Comparison of ENCODE assay signal across 22 cellular contexts in genomic region chr7:105319578-105319977, GRCh38.
A peak's percentile ranks its signal among the peaks of the same experiment; 100 is the strongest.
DNase-seq lines count a peak whose midpoint lies in the region; ATAC-seq and FAIRE-seq lines count a peak whose summit lies in the region.
"Had no signal": no experiment of that assay in that cellular context is flagged by ENCODE, and none has a peak within 500 bp of the region (broad histone marks: within the 10 kb centered on the region; RNA-seq: fewer than 3 reads in every experiment).

No MANE protein-coding gene starts in this region.

- no peak overlapping the region for H3K27ac Mint-ChIP-seq in activated naive CD8-positive, alpha-beta T cell
- H3K27ac Mint-ChIP-seq in activated naive CD8-positive, alpha-beta T cell treated with anti-CD3 and anti-CD28 coated beads, Interleukin-2, amount 50 U/mL, for 24 hours, result no peak overlapping the region
- no peak overlapping the region for H3K27ac Mint-ChIP-seq in activated naive CD8-positive, alpha-beta T cell treated with anti-CD3 and anti-CD28 coated beads for 36 hours
- H3K27ac Mint-ChIP-seq in memory B cell, result no peak overlapping the region

- peaks cover 46% of the 10 kb centered on the region for H3K4me1 Mint-ChIP-seq in activated naive CD8-positive, alpha-beta T cell (ENCODE audit: low read depth)
- peaks cover 25% of the 10 kb centered on the region for H3K4me1 Mint-ChIP-seq in activated naive CD8-positive, alpha-beta T cell treated with anti-CD3 and anti-CD28 coated beads, Interleukin-2, amount 50 U/mL, for 24 hours
- peaks cover 45% of the 10 kb centered on the region for H3K4me1 Mint-ChIP-seq in activated naive CD8-positive, alpha-beta T cell treated with anti-CD3 and anti-CD28 coated beads for 36 hours
- peaks cover 34% of the 10 kb centered on the region for H3K4me1 Mint-ChIP-seq in memory B cell

- FAIRE-seq in urothelium cell line (lab: Jason Lieb, UNC), result no peak
- FAIRE-seq: endometrium had no signal

- H3K9me3 Mint-ChIP-seq in activated naive CD8-positive, alpha-beta T cell (ENCODE audit: low read depth), result no peaks in the 10 kb centered on the region
- H3K9me3 Mint-ChIP-seq in activated naive CD8-positive, alpha-beta T cell treated with anti-CD3 and anti-CD28 coated beads, Interleukin-2, amount 50 U/mL, for 24 hours, result peaks cover 7% of the 10 kb centered on the region
- peaks cover 3% of the 10 kb centered on the region for H3K9me3 Mint-ChIP-seq in activated naive CD8-positive, alpha-beta T cell treated with anti-CD3 and anti-CD28 coated beads for 36 hours
- no peaks in the 10 kb centered on the region for H3K9me3 Mint-ChIP-seq in memory B cell

- no peak for ATAC-seq in activated naive CD8-positive, alpha-beta T cell treated with anti-CD3 and anti-CD28 coated beads, Interleukin-2, amount 50 U/mL, for 24 hours
- no peak for ATAC-seq in memory B cell (ENCODE audit: low read depth)

- peaks cover 12% of the 10 kb centered on the region for H3K36me3 Mint-ChIP-seq in activated naive CD8-positive, alpha-beta T cell
- peaks cover 10% of the 10 kb centered on the region for H3K36me3 Mint-ChIP-seq in activated naive CD8-positive, alpha-beta T cell treated with anti-CD3 and anti-CD28 coated beads, Interleukin-2, amount 50 U/mL, for 24 hours (ENCODE audit: low read depth)
- peaks cover 17% of the 10 kb centered on the region for H3K36me3 Mint-ChIP-seq in activated naive CD8-positive, alpha-beta T cell treated with anti-CD3 and anti-CD28 coated beads for 36 hours
- H3K36me3 Mint-ChIP-seq in memory B cell, result peaks cover 10% of the 10 kb centered on the region

- peak overlapping the region; percentile 30 for H3K4me3 Mint-ChIP-seq in activated naive CD8-positive, alpha-beta T cell
- no peak overlapping the region for H3K4me3 Mint-ChIP-seq in activated naive CD8-positive, alpha-beta T cell treated with anti-CD3 and anti-CD28 coated beads, Interleukin-2, amount 50 U/mL, for 24 hours
- peak overlapping the region; percentile 62 for H3K4me3 Mint-ChIP-seq in activated naive CD8-positive, alpha-beta T cell treated with anti-CD3 and anti-CD28 coated beads for 36 hours
- H3K4me3 Mint-ChIP-seq in memory B cell, result peak overlapping the region; percentile 42

- no peaks in the 10 kb centered on the region for H3K27me3 Mint-ChIP-seq in activated naive CD8-positive, alpha-beta T cell
- no peaks in the 10 kb centered on the region for H3K27me3 Mint-ChIP-seq in activated naive CD8-positive, alpha-beta T cell treated with anti-CD3 and anti-CD28 coated beads, Interleukin-2, amount 50 U/mL, for 24 hours
- no peaks in the 10 kb centered on the region for H3K27me3 Mint-ChIP-seq in activated naive CD8-positive, alpha-beta T cell treated with anti-CD3 and anti-CD28 coated beads for 36 hours
- no peaks in the 10 kb centered on the region for H3K27me3 Mint-ChIP-seq in memory B cell

- no peak for DNase-seq in activated naive CD8-positive, alpha-beta T cell treated with anti-CD3 and anti-CD28 coated beads, Interleukin-2, amount 50 U/mL, for 24 hours
- no peak for DNase-seq in activated naive CD8-positive, alpha-beta T cell treated with anti-CD3 and anti-CD28 coated beads for 36 hours
- DNase-seq in memory B cell (ENCODE audit: low spot score in 2 of 2), result no peak
- DNase-seq in activated effector memory CD4-positive, alpha-beta T cell treated with Interleukin-2 at 50 U/mL for 16 hours, result no peak
- no peak for DNase-seq in urothelium cell line (ENCODE audit: low spot score)
- no peak for DNase-seq in C1 segment of cervical spinal cord (lab: John Stamatoyannopoulos, UW)
- no peak for DNase-seq in NCI-H2107 treated with DMSO at 0.1 percent for 48 hours (lab: John Stamatoyannopoulos, UW; ENCODE audit: unreplicated experiment)
- DNase-seq: ACHN; activated CD4-positive, alpha-beta T cell treated with anti-CD3 and anti-CD28 coated beads, Interleukin-2, amount 50 U/mL, for 48 hours; DMS 273 treated with DMSO at 0.1 percent for 48 hours; GDM1; GOT3; NCI-H146; NCI-H774; nucleus accumbens; retina; SIG-M5; spleen; stimulated activated CD4-positive, alpha-beta T cell treated with anti-CD3 and anti-CD28 coated beads, Interleukin-4, amount 100 ng/mL, for 4 hours; T-helper 1 cell had no signal
